In the genomic region with DNA sequence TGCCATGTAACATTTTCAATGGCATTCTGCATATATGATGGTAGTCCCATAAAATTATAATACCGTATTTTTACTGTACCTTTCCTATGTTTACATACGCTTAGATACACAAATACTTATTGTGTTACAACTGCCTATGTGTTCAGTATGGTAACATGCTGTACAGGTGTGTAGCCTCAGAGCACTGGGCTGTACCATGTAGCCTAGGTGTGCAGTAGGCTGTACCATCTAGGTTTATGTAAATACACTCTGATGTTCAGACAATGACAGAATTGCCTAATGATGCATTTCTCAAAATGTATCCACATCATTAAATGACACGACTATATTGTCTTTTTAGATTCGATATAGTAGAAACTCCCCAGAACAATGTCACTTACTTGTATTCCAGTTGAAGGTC, we compare ENCODE assay signal across 3 cellular contexts.
TF ChIP-seq lines count a peak whose summit lies in the region.

No MANE protein-coding gene starts in this region.

TF ChIP-seq in A549, 52 proteins besides CTCF, POLR2A, EP300 and RAD21:
- TF ChIP-seq BHLHE40 (IDR thresholded peaks at IDR 0.05; ENCODE audit: low read depth, low read length) (no peak), ZNF302 (CRISPR knock-in tag; IDR thresholded peaks at IDR 0.05) (no peak), HOXA7 (CRISPR knock-in tag; IDR thresholded peaks at IDR 0.05) (no peak)
- TF ChIP-seq, protein P1, sequence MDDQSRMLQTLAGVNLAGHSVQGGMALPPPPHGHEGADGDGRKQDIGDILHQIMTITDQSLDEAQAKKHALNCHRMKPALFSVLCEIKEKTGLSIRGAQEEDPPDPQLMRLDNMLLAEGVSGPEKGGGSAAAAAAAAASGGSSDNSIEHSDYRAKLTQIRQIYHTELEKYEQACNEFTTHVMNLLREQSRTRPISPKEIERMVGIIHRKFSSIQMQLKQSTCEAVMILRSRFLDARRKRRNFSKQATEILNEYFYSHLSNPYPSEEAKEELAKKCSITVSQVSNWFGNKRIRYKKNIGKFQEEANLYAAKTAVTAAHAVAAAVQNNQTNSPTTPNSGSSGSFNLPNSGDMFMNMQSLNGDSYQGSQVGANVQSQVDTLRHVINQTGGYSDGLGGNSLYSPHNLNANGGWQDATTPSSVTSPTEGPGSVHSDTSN (IDR thresholded peaks at IDR 0.05), result no peak
- TF ChIP-seq, protein P2, sequence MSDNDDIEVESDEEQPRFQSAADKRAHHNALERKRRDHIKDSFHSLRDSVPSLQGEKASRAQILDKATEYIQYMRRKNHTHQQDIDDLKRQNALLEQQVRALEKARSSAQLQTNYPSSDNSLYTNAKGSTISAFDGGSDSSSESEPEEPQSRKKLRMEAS (IDR thresholded peaks at IDR 0.05), result no peak

TF ChIP-seq in GM12891, 5 proteins besides CTCF, POLR2A, EP300 and RAD21:
- TF ChIP-seq SPI1 (IDR thresholded peaks at IDR 0.05; ENCODE audit: low read depth, low read length), result no peak
- TF ChIP-seq POLR2AphosphoS5 (IDR thresholded peaks at IDR 0.05; ENCODE audit: low read depth, low read length), result no peak
- TF ChIP-seq TAF1 (IDR thresholded peaks at IDR 0.05; ENCODE audit: low read depth, low read length), result no peak
- TF ChIP-seq PAX5 (IDR thresholded peaks at IDR 0.05; ENCODE audit: insufficient read depth, low read length, severe bottlenecking), result no peak

TF ChIP-seq in K562, 482 proteins besides CTCF, POLR2A, EP300 and RAD21:
- TF ChIP-seq, protein P3, sequence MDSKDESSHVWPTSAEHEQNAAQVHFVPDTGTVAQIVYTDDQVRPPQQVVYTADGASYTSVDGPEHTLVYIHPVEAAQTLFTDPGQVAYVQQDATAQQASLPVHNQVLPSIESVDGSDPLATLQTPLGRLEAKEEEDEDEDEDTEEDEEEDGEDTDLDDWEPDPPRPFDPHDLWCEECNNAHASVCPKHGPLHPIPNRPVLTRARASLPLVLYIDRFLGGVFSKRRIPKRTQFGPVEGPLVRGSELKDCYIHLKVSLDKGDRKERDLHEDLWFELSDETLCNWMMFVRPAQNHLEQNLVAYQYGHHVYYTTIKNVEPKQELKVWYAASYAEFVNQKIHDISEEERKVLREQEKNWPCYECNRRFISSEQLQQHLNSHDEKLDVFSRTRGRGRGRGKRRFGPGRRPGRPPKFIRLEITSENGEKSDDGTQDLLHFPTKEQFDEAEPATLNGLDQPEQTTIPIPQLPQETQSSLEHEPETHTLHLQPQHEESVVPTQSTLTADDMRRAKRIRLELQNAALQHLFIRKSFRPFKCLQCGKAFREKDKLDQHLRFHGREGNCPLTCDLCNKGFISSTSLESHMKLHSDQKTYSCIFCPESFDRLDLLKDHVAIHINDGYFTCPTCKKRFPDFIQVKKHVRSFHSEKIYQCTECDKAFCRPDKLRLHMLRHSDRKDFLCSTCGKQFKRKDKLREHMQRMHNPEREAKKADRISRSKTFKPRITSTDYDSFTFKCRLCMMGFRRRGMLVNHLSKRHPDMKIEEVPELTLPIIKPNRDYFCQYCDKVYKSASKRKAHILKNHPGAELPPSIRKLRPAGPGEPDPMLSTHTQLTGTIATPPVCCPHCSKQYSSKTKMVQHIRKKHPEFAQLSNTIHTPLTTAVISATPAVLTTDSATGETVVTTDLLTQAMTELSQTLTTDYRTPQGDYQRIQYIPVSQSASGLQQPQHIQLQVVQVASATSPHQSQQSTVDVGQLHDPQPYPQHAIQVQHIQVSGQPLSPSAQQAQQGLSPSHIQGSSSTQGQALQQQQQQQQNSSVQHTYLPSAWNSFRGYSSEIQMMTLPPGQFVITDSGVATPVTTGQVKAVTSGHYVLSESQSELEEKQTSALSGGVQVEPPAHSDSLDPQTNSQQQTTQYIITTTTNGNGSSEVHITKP (IDR thresholded peaks at IDR 0.05; ENCODE audit: partially characterized antibody), result peak; percentile 75
- TF ChIP-seq, protein P4, sequence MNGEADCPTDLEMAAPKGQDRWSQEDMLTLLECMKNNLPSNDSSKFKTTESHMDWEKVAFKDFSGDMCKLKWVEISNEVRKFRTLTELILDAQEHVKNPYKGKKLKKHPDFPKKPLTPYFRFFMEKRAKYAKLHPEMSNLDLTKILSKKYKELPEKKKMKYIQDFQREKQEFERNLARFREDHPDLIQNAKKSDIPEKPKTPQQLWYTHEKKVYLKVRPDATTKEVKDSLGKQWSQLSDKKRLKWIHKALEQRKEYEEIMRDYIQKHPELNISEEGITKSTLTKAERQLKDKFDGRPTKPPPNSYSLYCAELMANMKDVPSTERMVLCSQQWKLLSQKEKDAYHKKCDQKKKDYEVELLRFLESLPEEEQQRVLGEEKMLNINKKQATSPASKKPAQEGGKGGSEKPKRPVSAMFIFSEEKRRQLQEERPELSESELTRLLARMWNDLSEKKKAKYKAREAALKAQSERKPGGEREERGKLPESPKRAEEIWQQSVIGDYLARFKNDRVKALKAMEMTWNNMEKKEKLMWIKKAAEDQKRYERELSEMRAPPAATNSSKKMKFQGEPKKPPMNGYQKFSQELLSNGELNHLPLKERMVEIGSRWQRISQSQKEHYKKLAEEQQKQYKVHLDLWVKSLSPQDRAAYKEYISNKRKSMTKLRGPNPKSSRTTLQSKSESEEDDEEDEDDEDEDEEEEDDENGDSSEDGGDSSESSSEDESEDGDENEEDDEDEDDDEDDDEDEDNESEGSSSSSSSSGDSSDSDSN (IDR thresholded peaks at IDR 0.05; ENCODE audit: borderline replicate concordance in 1 of 2, low read depth in 2 of 2, low read length in 2 of 2), result no peak
- TF ChIP-seq RBM22 (IDR thresholded peaks at IDR 0.05; ENCODE audit: low read depth, low read length, poor library complexity, severe bottlenecking), result no peak
